Comparison of ENCODE assay signal across 8 cellular contexts in the genomic region with DNA sequence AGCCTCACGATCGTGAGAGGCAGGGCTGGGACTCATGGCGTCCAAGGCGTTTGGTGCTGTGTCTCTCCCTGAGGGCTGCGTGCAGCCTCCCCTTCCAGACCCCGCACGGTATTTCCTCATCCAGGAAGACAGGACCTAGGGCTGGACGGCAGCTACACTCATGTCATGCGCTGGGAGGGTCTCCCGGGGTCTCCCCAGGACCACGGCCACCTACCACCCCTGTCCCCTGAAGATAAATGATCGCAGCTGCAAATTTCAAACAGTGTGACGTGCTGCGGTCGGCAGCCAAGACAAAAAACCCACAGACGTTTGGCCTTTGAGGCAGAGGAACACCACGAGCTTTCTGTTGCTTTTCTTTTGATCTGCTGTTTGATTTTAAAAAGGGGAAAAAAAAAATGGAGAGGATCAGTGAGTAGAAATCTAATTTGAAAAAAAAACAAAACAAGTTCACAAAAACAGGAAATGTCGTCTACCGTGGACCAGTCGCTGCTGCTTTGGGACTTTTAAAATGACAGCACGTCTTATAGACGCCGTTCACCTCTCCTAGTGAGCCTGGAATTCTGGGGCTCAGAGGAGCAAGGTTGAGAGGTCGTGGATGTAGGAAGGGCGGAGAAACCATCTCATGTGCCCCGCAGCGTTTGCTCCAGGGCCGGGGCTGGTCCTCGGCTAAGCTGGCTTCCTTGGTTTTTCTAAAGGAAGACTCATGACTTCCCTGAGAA.
DNase-seq lines count a peak whose midpoint lies in the region; ATAC-seq and TF ChIP-seq lines count a peak whose summit lies in the region.

No MANE protein-coding gene starts in this region.

- H3K4me3 Mint-ChIP-seq in endodermal cell: no peak overlapping the region

- no peaks in the 10 kb centered on the region for H3K36me3 Mint-ChIP-seq in endodermal cell (ENCODE audit: low read depth)

- no peak overlapping the region for H3K27ac Mint-ChIP-seq in endodermal cell

- H3K4me1 Mint-ChIP-seq in endodermal cell: peaks cover 27% of the 10 kb centered on the region

- H3K27me3 Mint-ChIP-seq in endodermal cell (ENCODE audit: insufficient read depth): no peaks in the 10 kb centered on the region

- POLR2A ChIA-PET in HEK293 (lab: Yijun Ruan, JAX): no interaction called here

- peak; percentile 51 to 57 for DNase-seq in activated CD4-positive, alpha-beta T cell treated with anti-CD3 and anti-CD28 coated beads, Interleukin-2, amount 50 U/mL, for 4 hours
- no peak for DNase-seq in endodermal cell
- no peak for DNase-seq in prostate gland (ENCODE audit: low spot score)
- DNase-seq in vagina (ENCODE audit: extremely low spot score in 2 of 2): no peak
- no peak for DNase-seq in GDM1 (lab: John Stamatoyannopoulos, UW)
- no peak for DNase-seq in T1000 (lab: John Stamatoyannopoulos, UW)

- no peak overlapping the region for H3K27ac ChIP-seq in HEK293 (ENCODE audit: extremely low read depth, low read depth, low read length)
- H3K27ac ChIP-seq in endodermal cell (ENCODE audit: low read depth, low read length): peak overlapping the region; percentile 67
- H3K27ac ChIP-seq in prostate gland: peak overlapping the region; percentile 63 to 65
- peak overlapping the region; percentile 65 for H3K27ac ChIP-seq in vagina

- H3K9me3 Mint-ChIP-seq in endodermal cell: no peaks in the 10 kb centered on the region

- H3K9me3 ChIP-seq in HEK293 (ENCODE audit: control insufficient read depth, insufficient read depth, low read depth, low read length): no peaks in the 10 kb centered on the region
- no peaks in the 10 kb centered on the region for H3K9me3 ChIP-seq in endodermal cell (ENCODE audit: control insufficient read depth, low read length)
- H3K9me3 ChIP-seq in prostate gland: no peaks in the 10 kb centered on the region
- H3K9me3 ChIP-seq in vagina: no peaks in the 10 kb centered on the region

- H3K36me3 ChIP-seq in HEK293 (ENCODE audit: control insufficient read depth in 2 of 2, insufficient read depth in 1 of 2, low read length in 2 of 2) (no peaks in the 10 kb centered on the region), endodermal cell (ENCODE audit: control insufficient read depth, insufficient read depth, low read length) (no peaks in the 10 kb centered on the region), prostate gland (no peaks in the 10 kb centered on the region), vagina (no peaks in the 10 kb centered on the region)

- WGBS in endodermal cell (ENCODE audit: insufficient coverage in 1 of 2, insufficient read length in 1 of 2), 2 experiments: 80 to 87% methylated on average over 27 to 29 of the region's 29 CpGs
- WGBS in prostate gland: 53% methylated on average over 29 of the region's 29 CpGs

- H3K27me3 ChIP-seq in endodermal cell (ENCODE audit: control insufficient read depth, insufficient read depth, low read length, poor library complexity, severe bottlenecking): no peaks in the 10 kb centered on the region
- H3K27me3 ChIP-seq in prostate gland (replicated peaks; ENCODE audit: insufficient read depth): no peaks in the 10 kb centered on the region
- H3K27me3 ChIP-seq in vagina: no peaks in the 10 kb centered on the region

- H3K4me3 ChIP-seq in HEK293 (ENCODE audit: low read depth, low read length) (no peak overlapping the region), endodermal cell (ENCODE audit: low read length) (no peak overlapping the region), prostate gland (peak overlapping the region; percentile 6 to 7), vagina (peak overlapping the region; percentile 19 to 26)

- no peak for ATAC-seq in SK-N-SH treated with all-trans-retinoic acid at 6 μM for 48 hours

- no peak for TF ChIP-seq POLR2A in prostate gland (IDR thresholded peaks at IDR 0.05)
- TF ChIP-seq POLR2A in vagina (IDR thresholded peaks at IDR 0.05): no peak

- intact Hi-C loops in prostate gland (cut with DNase I): no loop called here
- intact Hi-C loops in vagina (cut with DNase I): no loop called here

- H3K4me1 ChIP-seq in HEK293 (ENCODE audit: control insufficient read depth, insufficient read depth, low read length) (peaks cover 10% of the 10 kb centered on the region), endodermal cell (ENCODE audit: control insufficient read depth, insufficient read depth, low read length) (peaks cover 12% of the 10 kb centered on the region), prostate gland (replicated peaks) (no peaks in the 10 kb centered on the region), vagina (peaks cover 15% of the 10 kb centered on the region)

- CTCF ChIA-PET in HEK293 (lab: Yijun Ruan, JAX): interaction anchor here (0.6 kb wide), 1 partner anchor 25 kb away, joined by 5 read pairs; no protein-coding TSS in a partner anchor

- TF ChIP-seq CTCF in HEK293 (tag by site-specific recombination; IDR thresholded peaks at IDR 0.05) (no peak), endodermal cell (conservative IDR thresholded peaks at IDR 0.05) (no peak), prostate gland (IDR thresholded peaks at IDR 0.05) (no peak), vagina (IDR thresholded peaks at IDR 0.05) (no peak)

- no peak overlapping the region for H3K9ac ChIP-seq in endodermal cell (ENCODE audit: extremely low read depth, low read length, poor library complexity, severe bottlenecking)

TF ChIP-seq in HEK293, 187 proteins besides CTCF, POLR2A, EP300 and RAD21 (continues in another document):
- no peak for TF ChIP-seq ZSCAN23 (tag by site-specific recombination; IDR thresholded peaks at IDR 0.05)
- TF ChIP-seq, protein P1, sequence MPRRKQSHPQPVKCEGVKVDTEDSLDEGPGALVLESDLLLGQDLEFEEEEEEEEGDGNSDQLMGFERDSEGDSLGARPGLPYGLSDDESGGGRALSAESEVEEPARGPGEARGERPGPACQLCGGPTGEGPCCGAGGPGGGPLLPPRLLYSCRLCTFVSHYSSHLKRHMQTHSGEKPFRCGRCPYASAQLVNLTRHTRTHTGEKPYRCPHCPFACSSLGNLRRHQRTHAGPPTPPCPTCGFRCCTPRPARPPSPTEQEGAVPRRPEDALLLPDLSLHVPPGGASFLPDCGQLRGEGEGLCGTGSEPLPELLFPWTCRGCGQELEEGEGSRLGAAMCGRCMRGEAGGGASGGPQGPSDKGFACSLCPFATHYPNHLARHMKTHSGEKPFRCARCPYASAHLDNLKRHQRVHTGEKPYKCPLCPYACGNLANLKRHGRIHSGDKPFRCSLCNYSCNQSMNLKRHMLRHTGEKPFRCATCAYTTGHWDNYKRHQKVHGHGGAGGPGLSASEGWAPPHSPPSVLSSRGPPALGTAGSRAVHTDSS (tag by site-specific recombination; IDR thresholded peaks at IDR 0.05): no peak
- TF ChIP-seq ZBTB17 (tag by site-specific recombination; IDR thresholded peaks at IDR 0.05): 0 out of 2 replicates have a peak, but pooled peaks have one; percentile 0

TF ChIP-seq in SK-N-SH treated with all-trans-retinoic acid at 6 μM for 48 hours, 23 proteins besides CTCF, POLR2A, EP300 and RAD21:
- TF ChIP-seq OSR1 (CRISPR knock-in tag; IDR thresholded peaks at IDR 0.05): no peak
- TF ChIP-seq, protein P2, sequence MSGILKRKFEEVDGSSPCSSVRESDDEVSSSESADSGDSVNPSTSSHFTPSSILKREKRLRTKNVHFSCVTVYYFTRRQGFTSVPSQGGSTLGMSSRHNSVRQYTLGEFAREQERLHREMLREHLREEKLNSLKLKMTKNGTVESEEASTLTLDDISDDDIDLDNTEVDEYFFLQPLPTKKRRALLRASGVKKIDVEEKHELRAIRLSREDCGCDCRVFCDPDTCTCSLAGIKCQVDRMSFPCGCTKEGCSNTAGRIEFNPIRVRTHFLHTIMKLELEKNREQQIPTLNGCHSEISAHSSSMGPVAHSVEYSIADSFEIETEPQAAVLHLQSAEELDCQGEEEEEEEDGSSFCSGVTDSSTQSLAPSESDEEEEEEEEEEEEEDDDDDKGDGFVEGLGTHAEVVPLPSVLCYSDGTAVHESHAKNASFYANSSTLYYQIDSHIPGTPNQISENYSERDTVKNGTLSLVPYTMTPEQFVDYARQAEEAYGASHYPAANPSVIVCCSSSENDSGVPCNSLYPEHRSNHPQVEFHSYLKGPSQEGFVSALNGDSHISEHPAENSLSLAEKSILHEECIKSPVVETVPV (CRISPR knock-in tag; IDR thresholded peaks at IDR 0.05): no peak

Comparison
In these comparisons a context has a peak if more than half of its experiments do, and no peak if none do; other contexts are left out.
1. H3K4me3 ChIP-seq: peak in prostate gland (2 of 2) and vagina (2 of 2); none in HEK293 (single experiment) and endodermal cell (single experiment).
2. DNase-seq: peak in activated CD4-positive, alpha-beta T cell treated with anti-CD3 and anti-CD28 coated beads, Interleukin-2, amount 50 U/mL, for 4 hours (2 of 2); none in endodermal cell (single experiment), prostate gland (single experiment), vagina (0 of 2), GDM1 (single experiment) and T1000 (single experiment).